In the genomic region with DNA sequence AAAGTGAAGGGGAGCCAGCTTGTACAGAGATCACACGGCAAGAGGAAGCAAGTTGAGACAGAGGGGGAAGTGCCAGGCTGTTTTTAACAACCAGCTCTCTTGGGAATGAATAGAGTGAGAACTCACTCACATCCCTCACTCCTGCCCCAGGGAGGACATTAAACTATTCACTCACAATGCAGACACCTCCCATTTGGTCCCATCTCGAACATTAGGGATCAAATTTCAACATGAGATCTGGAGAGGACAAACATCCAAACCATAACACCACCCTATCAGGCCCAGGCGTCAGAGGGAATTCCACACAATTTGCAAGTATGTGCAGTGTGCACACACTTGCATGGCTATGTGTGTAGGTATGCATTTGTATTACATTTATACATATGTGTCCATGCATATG, we compare ENCODE assay signal across 1 cellular context.
TF ChIP-seq lines count a peak whose summit lies in the region.

No MANE protein-coding gene starts in this region.

TF ChIP-seq in HEK293, 187 proteins besides CTCF, POLR2A, EP300 and RAD21 (continued from another document):
- no peak for TF ChIP-seq ZNF214 (tag by site-specific recombination; IDR thresholded peaks at IDR 0.05; ENCODE audit: borderline replicate concordance)
- TF ChIP-seq ZNF311 (tag by site-specific recombination; IDR thresholded peaks at IDR 0.05; ENCODE audit: borderline replicate concordance), result no peak
- 0 out of 2 replicates have a peak, but pooled peaks have one; percentile 10 for TF ChIP-seq ZBTB8A (tag by site-specific recombination; IDR thresholded peaks at IDR 0.05)
- TF ChIP-seq ZNF169 (tag by site-specific recombination; IDR thresholded peaks at IDR 0.05), result no peak
